11 cellular contexts compared by ENCODE assay signal in genomic region chr11:66854729-66855211, GRCh38. TPM values are rescaled to one million over a fixed set of nuclear protein-coding genes. Genes with fewer than 3 reads are reported as not detected.
DNase-seq lines count a peak whose midpoint lies in the region; ATAC-seq and TF ChIP-seq lines count a peak whose summit lies in the region.
"Had no signal": no experiment of that assay in that cellular context is flagged by ENCODE, and none has a peak within 500 bp of the region (broad histone marks: within the 10 kb centered on the region; RNA-seq: fewer than 3 reads in every experiment).

No MANE protein-coding gene starts in this region.

- DNase-seq in activated T-cell treated with anti-CD3 and anti-CD28 coated beads, Interleukin-2, amount 50 U/mL, for 24 hours: no peak
- no peak for DNase-seq in activated T-cell treated with anti-CD3 and anti-CD28 coated beads, Interleukin-2, amount 50 U/mL, for 48 hours
- DNase-seq in RWPE1 (ENCODE audit: low spot score) (no peak), glutamatergic neuron (no peak), spleen (peak; percentile 73), left lobe of liver (ENCODE audit: low spot score) (no peak), anterior cingulate cortex (lab: John Stamatoyannopoulos, UW) (no peak)
- no peak for DNase-seq in activated CD4-positive, alpha-beta T cell treated with anti-CD3 and anti-CD28 coated beads for 4 hours
- DNase-seq: NCI-H1436 treated with DMSO at 0.1 percent for 48 hours, NCI-H526 treated with DMSO at 0.1 percent for 48 hours, RPMI8226 had no signal

- WGBS in spleen, 5 donors: 89 to 97% (median 95%) methylated on average over 7 to 15 of the region's 15 CpGs

- TF ChIP-seq POLR2A in spleen (IDR thresholded peaks at IDR 0.05): no peak

- intact Hi-C loops in spleen (cut with DNase I; ENCODE audit: low total_unique reads): no loop called here

- no peaks in the 10 kb centered on the region for H3K9me3 ChIP-seq in spleen

- peaks cover 5 to 53% (median 23%) of the 10 kb centered on the region in 6 donors for H3K4me1 ChIP-seq in spleen

- H3K9me3 Mint-ChIP-seq in activated T-cell treated with anti-CD3 and anti-CD28 coated beads, Interleukin-2, amount 50 U/mL, for 24 hours: no peaks in the 10 kb centered on the region
- H3K9me3 Mint-ChIP-seq in glutamatergic neuron (ENCODE audit: unreplicated experiment): peaks cover 20% of the 10 kb centered on the region

- peak overlapping the region; percentile 94 for H3K27ac ChIP-seq in RWPE1
- no peak overlapping the region for H3K27ac ChIP-seq in spleen

- H3K36me3 Mint-ChIP-seq in activated T-cell treated with anti-CD3 and anti-CD28 coated beads, Interleukin-2, amount 50 U/mL, for 24 hours (ENCODE audit: low read depth): peaks cover 9% of the 10 kb centered on the region
- H3K36me3 Mint-ChIP-seq in glutamatergic neuron (ENCODE audit: unreplicated experiment): no peaks in the 10 kb centered on the region

- H3K27me3 Mint-ChIP-seq in activated T-cell treated with anti-CD3 and anti-CD28 coated beads, Interleukin-2, amount 50 U/mL, for 24 hours: no peaks in the 10 kb centered on the region
- peaks cover 19% of the 10 kb centered on the region for H3K27me3 Mint-ChIP-seq in glutamatergic neuron (ENCODE audit: unreplicated experiment)

- no peak for ATAC-seq in left lobe of liver

- peaks cover 15% of the 10 kb centered on the region for H3K4me1 Mint-ChIP-seq in activated T-cell treated with anti-CD3 and anti-CD28 coated beads, Interleukin-2, amount 50 U/mL, for 24 hours (ENCODE audit: low read depth)
- peaks cover 5% of the 10 kb centered on the region for H3K4me1 Mint-ChIP-seq in glutamatergic neuron (ENCODE audit: low read depth, unreplicated experiment)

- CTCF ChIA-PET in RWPE1 (lab: Yijun Ruan, JAX): interaction anchor here (0.9 kb wide), 1 partner anchor 545 kb away, joined by 5 read pairs; no protein-coding TSS in a partner anchor

- TF ChIP-seq CTCF in RWPE1 (conservative IDR thresholded peaks at IDR 0.05; ENCODE audit: low read depth): no peak
- no peak for TF ChIP-seq CTCF in glutamatergic neuron (IDR thresholded peaks at IDR 0.05; ENCODE audit: partially characterized antibody, unreplicated experiment)
- no peak for TF ChIP-seq CTCF in spleen (IDR thresholded peaks at IDR 0.05 in 8 of 11, conservative IDR thresholded peaks at IDR 0.05 in 3 of 11)

- H3K27ac Mint-ChIP-seq in activated T-cell treated with anti-CD3 and anti-CD28 coated beads, Interleukin-2, amount 50 U/mL, for 24 hours: no peak overlapping the region
- H3K27ac Mint-ChIP-seq in glutamatergic neuron (ENCODE audit: unreplicated experiment): peak overlapping the region; percentile 95

- POLR2A ChIA-PET in RWPE1 (lab: Yijun Ruan, JAX; ENCODE audit: low non-redundant PET): no interaction called here

- H3K4me3 Mint-ChIP-seq in activated T-cell treated with anti-CD3 and anti-CD28 coated beads, Interleukin-2, amount 50 U/mL, for 24 hours: peak overlapping the region; percentile 91
- H3K4me3 Mint-ChIP-seq in glutamatergic neuron (ENCODE audit: unreplicated experiment): no peak overlapping the region

- H3K4me3 ChIP-seq in spleen: peak overlapping the region in 1 of 8 donors; percentile 86

- peaks cover 0 to 19% (median 2%) of the 10 kb centered on the region in 6 donors for H3K36me3 ChIP-seq in spleen

- H3K27me3 ChIP-seq in spleen (replicated peaks in 1 of 7): no peaks in the 10 kb centered on the region

RNA-seq across cellular contexts. Expression of gene LRFN4, which starts 2.1 kb away (rescaled TPM):
- total RNA-seq in glutamatergic neuron (ENCODE audit: unreplicated experiment): 67.1 TPM
- total RNA-seq in spleen: 10 to 100 TPM in 2 of 7 donors, 1 to 10 TPM in 5; 3.3 to 10.3 (median 8.0) TPM
- polyA plus RNA-seq in spleen: 10 to 100 TPM in 1 of 3 donors, 1 to 10 TPM in 2; 3.9 to 12.0 (median 7.9) TPM
- 1.1 TPM for total RNA-seq in left lobe of liver

RNA-seq across cellular contexts. Expression of gene RCE1, which starts 11.5 kb away (rescaled TPM):
- 30.6 TPM for total RNA-seq in glutamatergic neuron (ENCODE audit: unreplicated experiment)
- 10 to 100 TPM; 14.5 to 27.9 (median 18.1) TPM for total RNA-seq in spleen
- polyA plus RNA-seq in spleen: 10 to 100 TPM; 10.0 to 19.3 (median 14.2) TPM
- total RNA-seq in left lobe of liver: 3.2 TPM
